8 cellular contexts compared by ENCODE assay signal in genomic region chr2:47058061-47058931, GRCh38.
DNase-seq lines count a peak whose midpoint lies in the region; ATAC-seq, FAIRE-seq and TF ChIP-seq lines count a peak whose summit lies in the region.

No MANE protein-coding gene starts in this region.

- H3K27me3 ChIP-seq in adrenal gland, result no peaks in the 10 kb centered on the region
- H3K27me3 ChIP-seq in mesendoderm (ENCODE audit: insufficient read depth, low read length, poor library complexity), result no peaks in the 10 kb centered on the region
- no peaks in the 10 kb centered on the region for H3K27me3 ChIP-seq in upper lobe of left lung

- H4K5ac ChIP-seq in mesendoderm (ENCODE audit: low read length), result no peak overlapping the region

- intact Hi-C loops in adrenal gland (cut with DNase I), result no loop called here

- no peak for TF ChIP-seq CTCF in adrenal gland (IDR thresholded peaks at IDR 0.05)
- TF ChIP-seq CTCF in upper lobe of left lung (IDR thresholded peaks at IDR 0.05), result no peak

- no peak for FAIRE-seq in GM19239 (lab: Jason Lieb, UNC)

- no peak overlapping the region for H3K23ac ChIP-seq in mesendoderm (ENCODE audit: low read length)

- H2BK5ac ChIP-seq in mesendoderm (ENCODE audit: low read length), result no peak overlapping the region

- H3K4me1 ChIP-seq in adrenal gland (replicated peaks in 1 of 2) (peaks cover 21 to 61% of the 10 kb centered on the region in 2 donors), mesendoderm (ENCODE audit: control insufficient read depth, low read depth, low read length) (peaks cover 6% of the 10 kb centered on the region), upper lobe of left lung (peaks cover 43 to 50% (median 47%) of the 10 kb centered on the region in 4 donors)

- no peak overlapping the region for H2BK15ac ChIP-seq in mesendoderm (replicated peaks; ENCODE audit: low read depth)

- peaks cover 0 to 11% of the 10 kb centered on the region in 2 donors for H3K36me3 ChIP-seq in adrenal gland (replicated peaks in 1 of 2)
- H3K36me3 ChIP-seq in mesendoderm (ENCODE audit: control insufficient read depth, insufficient read depth, low read length), result no peaks in the 10 kb centered on the region
- peaks cover 0 to 26% (median 7%) of the 10 kb centered on the region in 4 donors for H3K36me3 ChIP-seq in upper lobe of left lung

- H3K9me3 ChIP-seq in adrenal gland (replicated peaks in 1 of 3) (no peaks in the 10 kb centered on the region), upper lobe of left lung (no peaks in the 10 kb centered on the region)

- no peak for TF ChIP-seq EP300 in upper lobe of left lung (IDR thresholded peaks at IDR 0.05)

- H3K4me3 ChIP-seq in adrenal gland (no peak overlapping the region), mesendoderm (ENCODE audit: low read length) (no peak overlapping the region), upper lobe of left lung (no peak overlapping the region)

- WGBS in adrenal gland, 4 donors, result 39 to 63% (median 57%) methylated on average over 5 to 11 of the region's 11 CpGs
- no CpG with 5 or more reads among the region's 11 CpGs for WGBS in mesendoderm (ENCODE audit: extremely low coverage, insufficient coverage, low lambda C conversion rate)
- 60 to 62% methylated on average over 11 of the region's 11 CpGs for WGBS in upper lobe of left lung, 2 donors

- H3K9ac ChIP-seq in mesendoderm (ENCODE audit: low read length), result no peak overlapping the region

- H3K4me2 ChIP-seq in mesendoderm (ENCODE audit: low read length), result no peak overlapping the region

- H3K4ac ChIP-seq in mesendoderm (ENCODE audit: low read depth, low read length), result no peak overlapping the region

- H4K8ac ChIP-seq in mesendoderm (ENCODE audit: low read depth, low read length), result no peak overlapping the region

- no peak for TF ChIP-seq POLR2A in adrenal gland (IDR thresholded peaks at IDR 0.05)
- no peak for TF ChIP-seq POLR2A in upper lobe of left lung (IDR thresholded peaks at IDR 0.05)

- H3K18ac ChIP-seq in mesendoderm (ENCODE audit: low read length), result no peak overlapping the region

- ATAC-seq in HG03175 (IDR thresholded peaks at IDR 0.05; ENCODE audit: unreplicated experiment), result peak; percentile 43
- ATAC-seq in upper lobe of left lung (ENCODE audit: low FRiP score in 2 of 2), result peak; percentile 46 to 83

- H3K79me1 ChIP-seq in mesendoderm (ENCODE audit: low read length), result no peaks in the 10 kb centered on the region

- H2AK5ac ChIP-seq in mesendoderm (ENCODE audit: low read length), result no peak overlapping the region

- no peak overlapping the region for H2BK120ac ChIP-seq in mesendoderm (ENCODE audit: low read depth, low read length)

- H3K27ac ChIP-seq in adrenal gland (peak overlapping the region; percentile 27 to 86 (median 74)), mesendoderm (ENCODE audit: low read depth, low read length) (no peak overlapping the region), upper lobe of left lung (peak overlapping the region; percentile 74 to 90 (median 82))

- H3K56ac ChIP-seq in mesendoderm (ENCODE audit: low read length), result peak overlapping the region; percentile 5

- no peaks in the 10 kb centered on the region for H3K79me2 ChIP-seq in mesendoderm (ENCODE audit: control insufficient read depth, insufficient read depth, low read length)

- DNase-seq in AG08396 (ENCODE audit: low spot score) (peak; percentile 46), adrenal gland (peak in 4 of 7 donors; percentile 70 to 82 (median 73)), mesendoderm (no peak), upper lobe of left lung (peak in 1 of 2 donors; percentile 74), islet precursor cell (no peak), GM19239 (ENCODE audit: insufficient read length, low spot score) (no peak), A172 (ENCODE audit: low spot score) (no peak)

Comparison
In these comparisons a context has a peak if more than half of its experiments do, and no peak if none do; other contexts are left out.
1. DNase-seq: peak in AG08396 (single experiment) and adrenal gland (4 of 7); none in mesendoderm (single experiment), islet precursor cell (single experiment), GM19239 (single experiment) and A172 (single experiment).